In the genomic region with DNA sequence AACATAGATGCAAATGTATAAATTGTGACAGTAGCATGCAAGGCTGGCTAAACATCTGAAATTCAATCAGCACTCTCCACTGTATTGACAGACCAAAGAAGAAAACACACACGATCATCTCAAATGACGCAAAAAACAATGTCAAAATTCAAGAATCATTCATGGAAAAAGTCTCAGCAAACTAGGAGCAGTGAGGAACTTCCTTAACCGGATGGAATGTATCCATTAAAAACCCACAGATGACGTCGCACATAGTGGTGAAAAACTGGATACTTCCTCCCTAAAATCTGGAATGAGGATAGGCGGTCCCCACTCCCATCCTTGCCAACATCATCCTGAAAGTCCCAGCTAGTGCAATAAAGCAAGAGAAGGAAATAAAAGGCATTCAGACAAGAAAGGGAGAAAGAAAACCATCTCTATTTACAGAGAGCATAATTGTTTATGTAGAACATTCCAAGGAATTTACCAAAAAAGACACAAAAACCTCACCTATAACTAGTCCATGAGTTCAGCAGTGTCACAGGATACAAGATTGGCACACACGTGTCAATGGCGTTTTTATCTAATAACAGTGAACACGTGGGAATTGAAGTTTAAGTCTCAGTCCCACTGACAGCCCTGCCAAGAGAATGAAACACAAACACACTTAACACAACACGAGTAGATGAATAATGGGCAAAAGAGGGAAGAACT, we compare ENCODE assay signal across 1 cellular context.
TF ChIP-seq lines count a peak whose summit lies in the region.

No MANE protein-coding gene starts in this region.

TF ChIP-seq in K562, 482 proteins besides CTCF, POLR2A, EP300 and RAD21 (continued from another document):
- TF ChIP-seq, protein P1, sequence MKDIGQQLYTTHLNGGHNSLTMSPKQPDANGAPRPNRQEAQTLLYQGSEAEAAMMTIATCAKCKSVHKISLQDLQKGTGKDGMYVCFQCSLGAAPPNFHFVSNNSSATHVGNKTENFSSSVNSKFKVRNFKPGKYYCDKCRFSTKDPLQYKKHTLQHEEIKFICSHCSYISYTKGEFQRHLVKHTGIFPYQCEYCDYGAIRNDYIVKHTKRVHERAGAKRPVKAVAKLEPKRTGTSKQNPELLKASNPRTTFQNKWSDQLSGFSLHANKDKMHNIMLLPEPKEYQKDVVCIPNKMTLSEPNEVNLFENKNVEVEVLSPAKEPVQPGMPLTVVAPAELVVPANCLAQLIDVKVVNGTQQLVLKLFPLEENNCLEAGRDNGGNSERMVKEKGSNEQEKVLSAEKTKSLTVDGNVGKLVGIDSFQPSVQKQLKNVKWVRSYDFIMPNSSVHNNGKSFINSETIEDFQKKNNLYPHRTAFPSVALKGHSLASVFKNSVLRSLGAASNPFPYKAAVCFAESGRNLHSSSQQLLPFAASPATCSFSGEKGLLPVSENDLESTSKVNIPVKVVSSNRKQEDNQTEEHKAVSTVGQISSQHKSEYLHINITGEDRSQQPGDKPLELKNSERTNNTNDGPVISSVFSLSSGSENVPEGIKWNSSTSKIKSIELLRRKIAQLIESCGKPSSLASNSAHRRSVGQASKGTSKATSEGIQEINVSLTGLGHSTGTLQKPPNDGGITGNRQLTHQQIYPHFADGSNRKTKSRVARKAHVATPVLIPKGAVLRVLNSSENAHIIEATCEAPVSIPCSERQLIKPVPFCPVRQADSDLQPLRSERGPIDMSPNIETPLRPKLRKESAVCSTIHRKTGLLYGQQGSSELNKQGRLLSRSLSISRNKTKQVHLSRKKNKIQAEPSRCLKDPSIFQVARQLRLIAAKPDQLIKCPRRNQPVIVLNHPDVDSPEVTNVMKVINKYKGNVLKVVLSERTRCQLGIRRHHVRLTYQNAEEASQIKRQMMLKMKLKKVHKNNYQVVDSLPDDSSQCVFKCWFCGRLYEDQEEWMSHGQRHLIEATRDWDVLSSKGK (CRISPR knock-in tag; IDR thresholded peaks at IDR 0.05) = no peak
